ENCODE assay signal across 20 cellular contexts in the genomic region with DNA sequence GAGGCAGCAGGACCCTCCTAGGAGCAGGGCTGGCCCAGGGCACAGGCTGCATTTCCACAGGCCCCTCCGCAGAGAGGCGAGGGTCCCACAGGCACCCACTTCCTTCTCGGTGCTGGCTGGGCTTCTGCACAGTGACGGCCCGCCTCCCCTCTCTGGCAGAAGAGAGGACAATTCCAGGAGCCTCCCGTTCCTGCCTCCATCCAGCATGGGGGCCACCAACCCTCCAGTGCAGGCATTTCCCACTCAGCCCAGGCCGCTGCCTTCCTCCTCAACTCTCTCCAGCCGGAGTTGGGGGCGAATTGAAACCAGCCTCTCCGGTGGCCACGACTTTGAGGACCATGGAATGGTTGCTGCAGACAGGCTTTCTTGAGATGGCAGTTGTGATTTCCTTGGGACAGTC.
DNase-seq lines count a peak whose midpoint lies in the region; FAIRE-seq and TF ChIP-seq lines count a peak whose summit lies in the region.
"Had no signal": no experiment of that assay in that cellular context is flagged by ENCODE, and none has a peak within 500 bp of the region (broad histone marks: within the 10 kb centered on the region; RNA-seq: fewer than 3 reads in every experiment).

No MANE protein-coding gene starts in this region.

- no peaks in the 10 kb centered on the region for H3K36me3 ChIP-seq in H1 (ENCODE audit: control insufficient read depth in 2 of 4, insufficient read depth in 4 of 4, low read length in 3 of 4)
- no peaks in the 10 kb centered on the region for H3K36me3 ChIP-seq in effector memory CD4-positive, alpha-beta T cell (ENCODE audit: control insufficient read depth, insufficient read depth, low read length)
- H3K36me3 ChIP-seq: HAP-1 had no signal

- H4K8ac ChIP-seq in H1 (ENCODE audit: extremely low read depth, insufficient read depth, low read length): no peak overlapping the region

- H3K4me2 ChIP-seq in H1 (ENCODE audit: insufficient read depth in 1 of 2, low read depth in 2 of 2, low read length in 2 of 2): no peak overlapping the region

- H3K23ac ChIP-seq in H1 (ENCODE audit: insufficient read length): no peak overlapping the region

- TF ChIP-seq RAD21 in H1 (IDR thresholded peaks at IDR 0.05 in 1 of 2, conservative IDR thresholded peaks at IDR 0.05 in 1 of 2; ENCODE audit: low read depth in 2 of 2, low read length in 2 of 2): no peak

- H2AFZ ChIP-seq in H1 (ENCODE audit: low read length): no peak overlapping the region

- no peak overlapping the region for H3K27ac Mint-ChIP-seq in osteocyte (ENCODE audit: unreplicated experiment)
- H3K27ac Mint-ChIP-seq: CD4-positive, alpha-beta memory T cell had no signal

- H3K79me1 ChIP-seq in H1 (ENCODE audit: low read depth, low read length): no peaks in the 10 kb centered on the region

- H3K9me3 ChIP-seq in H1 (ENCODE audit: insufficient read depth in 2 of 2, low read depth in 1 of 2, low read length in 1 of 2): peaks cover 7 to 13% of the 10 kb centered on the region in 2 experiments; a peak in 3 of 4 replicates
- peaks cover 12% of the 10 kb centered on the region for H3K9me3 ChIP-seq in effector memory CD4-positive, alpha-beta T cell (ENCODE audit: control insufficient read depth, low read length)
- H3K9me3 ChIP-seq: HAP-1 had no signal

- no peak for TF ChIP-seq POLR2A in H1 (IDR thresholded peaks at IDR 0.05; ENCODE audit: control extremely low read depth in 1 of 2, low read depth in 2 of 2, low read length in 2 of 2)

- H4K5ac ChIP-seq in H1 (ENCODE audit: insufficient read length, low read depth, low read length): no peak overlapping the region

- H2AK5ac ChIP-seq in H1 (ENCODE audit: low read depth, low read length): no peak overlapping the region

- H2BK15ac ChIP-seq in H1 (ENCODE audit: low read length): 0 out of 2 replicates have a peak overlapping the region, but pooled peaks have one; percentile 46

- H2BK20ac ChIP-seq in H1 (ENCODE audit: low read length): no peak overlapping the region

- no peaks in the 10 kb centered on the region; a peak in 1 of 7 replicates for H3K4me1 ChIP-seq in H1 (replicated peaks in 1 of 4; ENCODE audit: control insufficient read depth in 3 of 4, insufficient read depth in 4 of 4, low read length in 3 of 4)
- no peaks in the 10 kb centered on the region for H3K4me1 ChIP-seq in effector memory CD4-positive, alpha-beta T cell (ENCODE audit: control insufficient read depth, insufficient read depth, low read length, poor library complexity, severe bottlenecking)
- H3K4me1 ChIP-seq: HAP-1 had no signal

- no peak overlapping the region for H3K4me3 ChIP-seq in H1 (ENCODE audit: extremely low read depth in 1 of 4, insufficient read depth in 2 of 4, low read depth in 3 of 4, low read length in 4 of 4)
- H3K4me3 ChIP-seq in effector memory CD4-positive, alpha-beta T cell (ENCODE audit: insufficient read depth, low read depth, low read length, poor library complexity, severe bottlenecking): no peak overlapping the region
- H3K4me3 ChIP-seq: HAP-1 had no signal

- no peaks in the 10 kb centered on the region for H3K27me3 ChIP-seq in H1 (replicated peaks in 1 of 4; ENCODE audit: control insufficient read depth in 3 of 4, extremely low read depth in 1 of 4, insufficient read depth in 3 of 4, low read length in 3 of 4)
- H3K27me3 ChIP-seq in effector memory CD4-positive, alpha-beta T cell (replicated peaks; ENCODE audit: control insufficient read depth, insufficient read depth, low read length, poor library complexity, severe bottlenecking): peaks cover 3% of the 10 kb centered on the region

- peak; percentile 21 for DNase-seq in activated effector memory CD4-positive, alpha-beta T cell treated with anti-CD3 and anti-CD28 coated beads, Interleukin-2, amount 50 U/mL, for 16 hours
- DNase-seq in activated effector memory CD4-positive, alpha-beta T cell treated with Interleukin-2 at 50 U/mL for 16 hours: no peak
- peak in 1 of 2 experiments; percentile 44 for DNase-seq in H1 (ENCODE audit: low read depth in 1 of 2, low spot score in 2 of 2)
- DNase-seq in osteocyte (ENCODE audit: extremely low spot score, unreplicated experiment): peak; percentile 65
- no peak for DNase-seq in NCI-H2227 (lab: John Stamatoyannopoulos, UW; ENCODE audit: unreplicated experiment)
- no peak for DNase-seq in effector memory CD4-positive, alpha-beta T cell
- no peak for DNase-seq in stimulated activated CD4-positive, alpha-beta T cell treated with anti-CD3 and anti-CD28 coated beads, Interleukin-15, amount 100 ng/mL, for 24 hours
- DNase-seq: 8988T; AML-193; C1 segment of cervical spinal cord; CD4-positive, alpha-beta memory T cell; DMS153; DMS79 treated with DMSO at 0.1 percent for 48 hours; EL; GOT3 had no signal

- no peaks in the 10 kb centered on the region for H3K79me2 ChIP-seq in H1 (ENCODE audit: control insufficient read depth in 1 of 2, insufficient read depth in 2 of 2, low read length in 2 of 2)

- no peak overlapping the region for H2BK5ac ChIP-seq in H1 (ENCODE audit: low read depth, low read length)

- POLR2A ChIA-PET in H1 (lab: Charles Lee; ENCODE audit: partially characterized antibody): no interaction called here

- H3K18ac ChIP-seq in H1 (ENCODE audit: extremely low read depth, low read length): no peak overlapping the region

- 83% methylated on average over 9 of the region's 11 CpGs; no CpG with 5 or more reads in 1 of the 2 experiments for WGBS in H1 (ENCODE audit: extremely low coverage in 1 of 2, insufficient coverage in 1 of 2, insufficient read length in 1 of 2, insufficient replicate concordance in 2 of 2, low coverage in 1 of 2, low lambda C conversion rate in 2 of 2, missing lambda C conversion rate in 1 of 2), 2 experiments

- no peak overlapping the region for H3K27ac ChIP-seq in H1 (ENCODE audit: low read depth, low read length)
- no peak overlapping the region for H3K27ac ChIP-seq in effector memory CD4-positive, alpha-beta T cell (ENCODE audit: insufficient read depth, low read length, poor library complexity, severe bottlenecking)

- H3K4me1 Mint-ChIP-seq in osteocyte (ENCODE audit: unreplicated experiment): no peaks in the 10 kb centered on the region
- H3K4me1 Mint-ChIP-seq: CD4-positive, alpha-beta memory T cell had no signal

- no peak overlapping the region for H2BK12ac ChIP-seq in H1 (ENCODE audit: low read depth, low read length)

- H3K23me2 ChIP-seq in H1 (ENCODE audit: low read depth, low read length): no peaks in the 10 kb centered on the region

- H3K9me3 Mint-ChIP-seq in osteocyte (ENCODE audit: unreplicated experiment): peaks cover 34% of the 10 kb centered on the region

- H3K4me3 Mint-ChIP-seq in osteocyte (ENCODE audit: unreplicated experiment): no peak overlapping the region
- H3K4me3 Mint-ChIP-seq: CD4-positive, alpha-beta memory T cell had no signal

- no peak overlapping the region for H3K14ac ChIP-seq in H1 (ENCODE audit: insufficient read length)

- TF ChIP-seq CTCF in H1 (IDR thresholded peaks at IDR 0.05; ENCODE audit: control extremely low read depth in 1 of 3, insufficient read depth in 1 of 3, low read depth in 1 of 3, low read length in 3 of 3) (no peak), osteocyte (IDR thresholded peaks at IDR 0.05) (no peak)

- no peak for TF ChIP-seq EP300 in H1 (IDR thresholded peaks at IDR 0.05; ENCODE audit: borderline replicate concordance in 1 of 2, low read depth in 2 of 2, low read length in 2 of 2)

- H2BK120ac ChIP-seq in H1 (replicated peaks; ENCODE audit: low read depth, low read length): no peak overlapping the region

- H3K9ac ChIP-seq in H1 (replicated peaks in 1 of 4; ENCODE audit: extremely low read depth in 1 of 4, low read depth in 3 of 4, low read length in 3 of 4): no peak overlapping the region

- H3K56ac ChIP-seq in H1 (replicated peaks; ENCODE audit: insufficient read length, low read depth, low read length): no peak overlapping the region

- H3K36me3 Mint-ChIP-seq in osteocyte (ENCODE audit: unreplicated experiment): peaks cover 2% of the 10 kb centered on the region

- H4K20me1 ChIP-seq in H1 (replicated peaks in 1 of 2; ENCODE audit: control insufficient read depth in 1 of 2, insufficient read depth in 2 of 2, low read length in 2 of 2): no peaks in the 10 kb centered on the region

- H4K91ac ChIP-seq in H1 (replicated peaks; ENCODE audit: insufficient read length, low read length): no peak overlapping the region

- FAIRE-seq in H1 (lab: Jason Lieb, UNC): no peak
- FAIRE-seq: G401.6, GM12891, HepG2, HTR-8/SVneo had no signal

- CTCF ChIA-PET in H1 (lab: Charles Lee; ENCODE audit: partially characterized antibody): interaction anchor here (0.7 to 3.1 kb wide), 8 partner anchors 11 to 99 kb away, joined by 3 to 29 read pairs (median 5); no protein-coding TSS in a partner anchor

- no peaks in the 10 kb centered on the region for H3K27me3 Mint-ChIP-seq in osteocyte (ENCODE audit: unreplicated experiment)
- H3K27me3 Mint-ChIP-seq: CD4-positive, alpha-beta memory T cell had no signal

- H3K4ac ChIP-seq in H1 (replicated peaks; ENCODE audit: insufficient read length, low read depth, low read length): no peak overlapping the region

TF ChIP-seq in H1, 55 proteins besides CTCF, POLR2A, EP300 and RAD21 (continues in another document):
- TF ChIP-seq SP1 (IDR thresholded peaks at IDR 0.05; ENCODE audit: low read depth, low read length) (no peak), RBBP5 (IDR thresholded peaks at IDR 0.05; ENCODE audit: borderline replicate concordance, low read depth, low read length) (no peak), PHF8 (conservative IDR thresholded peaks at IDR 0.05; ENCODE audit: low read depth, low read length) (no peak)

Comparison
In these comparisons a context has a peak if more than half of its experiments do, and no peak if none do; other contexts are left out.
1. DNase-seq: peak in activated effector memory CD4-positive, alpha-beta T cell treated with anti-CD3 and anti-CD28 coated beads, Interleukin-2, amount 50 U/mL, for 16 hours (single experiment) and osteocyte (single experiment); none in activated effector memory CD4-positive, alpha-beta T cell treated with Interleukin-2 at 50 U/mL for 16 hours (single experiment), NCI-H2227 (single experiment), effector memory CD4-positive, alpha-beta T cell (0 of 3) and stimulated activated CD4-positive, alpha-beta T cell treated with anti-CD3 and anti-CD28 coated beads, Interleukin-15, amount 100 ng/mL, for 24 hours (single experiment).